In genomic region chr11:46338636-46338987, GRCh38 we compare ENCODE assay signal across 10 cellular contexts. TPM values are rescaled to one million over a fixed set of nuclear protein-coding genes. Genes with fewer than 3 reads are reported as not detected.
DNase-seq lines count a peak whose midpoint lies in the region; ATAC-seq, FAIRE-seq and TF ChIP-seq lines count a peak whose summit lies in the region.
"Had no signal": no experiment of that assay in that cellular context is flagged by ENCODE, and none has a peak within 500 bp of the region (broad histone marks: within the 10 kb centered on the region; RNA-seq: fewer than 3 reads in every experiment).

No MANE protein-coding gene starts in this region.

- H4K20me1 ChIP-seq in H1 (replicated peaks in 1 of 2; ENCODE audit: control insufficient read depth in 1 of 2, insufficient read depth in 2 of 2, low read length in 2 of 2) = no peaks in the 10 kb centered on the region

- WGBS in A549 (ENCODE audit: missing lambda C conversion rate) = 52% methylated on average over 9 of the region's 9 CpGs
- 26% methylated on average over 9 of the region's 9 CpGs for WGBS in HUES64
- WGBS in H1 (ENCODE audit: extremely low coverage in 1 of 2, insufficient coverage in 1 of 2, insufficient read length in 1 of 2, insufficient replicate concordance in 2 of 2, low coverage in 1 of 2, low lambda C conversion rate in 2 of 2, missing lambda C conversion rate in 1 of 2), 2 experiments = 29% methylated on average over 9 of the region's 9 CpGs; no CpG with 5 or more reads in 1 of the 2 experiments

- peaks cover 50% of the 10 kb centered on the region for H3K4me1 Mint-ChIP-seq in nephron

- no peak overlapping the region for H3K23ac ChIP-seq in H1 (ENCODE audit: insufficient read length)

- peak overlapping the region; percentile 34 for H3K4ac ChIP-seq in H1 (replicated peaks; ENCODE audit: insufficient read length, low read depth, low read length)

- peak overlapping the region; percentile 60; the same call in 1 of the 2 replicates for H2AK5ac ChIP-seq in H1 (ENCODE audit: low read depth, low read length)

- H3K27me3 ChIP-seq in HUES64 (ENCODE audit: insufficient read depth, low read length) (peaks cover 13% of the 10 kb centered on the region), H1 (replicated peaks in 1 of 4; ENCODE audit: control insufficient read depth in 3 of 4, extremely low read depth in 1 of 4, insufficient read depth in 3 of 4, low read length in 3 of 4) (peaks cover 2 to 11% (median 10%) of the 10 kb centered on the region in 4 experiments), MG63 (no peaks in the 10 kb centered on the region)

- no peak overlapping the region for H2AFZ ChIP-seq in H1 (ENCODE audit: low read length)

- CTCF ChIA-PET in A549 (lab: Yijun Ruan, JAX) (interaction anchor here (1.3 to 25.2 kb wide), 5 partner anchors 8 to 100 kb away, joined by 3 to 325 read pairs (median 18); partner anchors contain the start of gene DGKZ), H1 (lab: Charles Lee; ENCODE audit: partially characterized antibody) (interaction anchor here (0.9 to 44.5 kb wide), 7 partner anchors 4 to 95 kb away, joined by 3 to 1004 read pairs (median 6); partner anchors contain the start of genes DGKZ and MDK)

- no peaks in the 10 kb centered on the region; the same call in 1 of the 2 replicates for H3K23me2 ChIP-seq in H1 (ENCODE audit: low read depth, low read length)

- peak overlapping the region; percentile 68 for H2BK20ac ChIP-seq in H1 (ENCODE audit: low read length)

- TF ChIP-seq POLR2A in A549 (IDR thresholded peaks at IDR 0.05; ENCODE audit: low read length) = no peak
- TF ChIP-seq POLR2A in H1 (IDR thresholded peaks at IDR 0.05; ENCODE audit: control extremely low read depth in 1 of 2, low read depth in 2 of 2, low read length in 2 of 2) = no peak

- H3K36me3 ChIP-seq in HUES64 (ENCODE audit: insufficient read depth, low read length) = no peaks in the 10 kb centered on the region
- H3K36me3 ChIP-seq in H1 (ENCODE audit: control insufficient read depth in 2 of 4, insufficient read depth in 4 of 4, low read length in 3 of 4) = no peaks in the 10 kb centered on the region
- H3K36me3 ChIP-seq in MG63 = no peaks in the 10 kb centered on the region

- peak overlapping the region; percentile 80 for H3K56ac ChIP-seq in H1 (replicated peaks; ENCODE audit: insufficient read length, low read depth, low read length)

- peak overlapping the region; percentile 84 for H4K91ac ChIP-seq in H1 (replicated peaks; ENCODE audit: insufficient read length, low read length)

- TF ChIP-seq RAD21 in A549 (conservative IDR thresholded peaks at IDR 0.05 in 1 of 2, IDR thresholded peaks at IDR 0.05 in 1 of 2) (no peak), H1 (IDR thresholded peaks at IDR 0.05 in 1 of 2, conservative IDR thresholded peaks at IDR 0.05 in 1 of 2; ENCODE audit: low read depth in 2 of 2, low read length in 2 of 2) (no peak)

- H3K14ac ChIP-seq in H1 (ENCODE audit: insufficient read length) = no peak overlapping the region

- H2BK15ac ChIP-seq in H1 (ENCODE audit: low read length) = peak overlapping the region; percentile 18; the same call in 1 of the 2 replicates

- H3K9ac ChIP-seq in HUES64 (ENCODE audit: low read depth, low read length) (peak overlapping the region; percentile 17; the same call in 1 of the 2 replicates), H1 (replicated peaks in 1 of 4; ENCODE audit: extremely low read depth in 1 of 4, low read depth in 3 of 4, low read length in 3 of 4) (no peak overlapping the region; a peak in 2 of 7 replicates)

- H3K4me3 ChIP-seq in A549 (no peak overlapping the region), HUES64 (ENCODE audit: low read length) (peak overlapping the region; percentile 35), H1 (ENCODE audit: extremely low read depth in 1 of 4, insufficient read depth in 2 of 4, low read depth in 3 of 4, low read length in 4 of 4) (peak overlapping the region in 2 of 4 experiments; percentile 15 to 46; a peak in 4 of 8 replicates), MG63 (no peak overlapping the region)

- H2BK120ac ChIP-seq in H1 (replicated peaks; ENCODE audit: low read depth, low read length) = peak overlapping the region; percentile 77

- H3K9me3 Mint-ChIP-seq in nephron = no peaks in the 10 kb centered on the region
- H3K9me3 Mint-ChIP-seq: activated T-helper 1 cell treated with anti-CD3 and anti-CD28 coated beads, Interleukin-12 subunit alpha, Interleukin-12 subunit beta, Interleukin-2, Interleukin-4 antibody, amounts not matched to agents 30 ng/mL and 10 ng/mL and 1 ng/mL, durations not matched to agents 14 hours and 24 hours and 36 hours had no signal

- H3K4me1 ChIP-seq in A549 (peaks cover 14% of the 10 kb centered on the region), HUES64 (ENCODE audit: insufficient read depth, low read length) (peaks cover 70% of the 10 kb centered on the region), H1 (replicated peaks in 1 of 4; ENCODE audit: control insufficient read depth in 3 of 4, insufficient read depth in 4 of 4, low read length in 3 of 4) (peaks cover 34 to 62% (median 54%) of the 10 kb centered on the region in 4 experiments)

- 0 out of 2 replicates have a peak, but pooled peaks cover 3% of the 10 kb centered on the region for H3K79me1 ChIP-seq in H1 (ENCODE audit: low read depth, low read length)

- H2BK12ac ChIP-seq in H1 (ENCODE audit: low read depth, low read length) = peak overlapping the region; percentile 84

- H3K27me3 Mint-ChIP-seq in nephron (ENCODE audit: low read depth) = peaks cover 31% of the 10 kb centered on the region

- peak overlapping the region; percentile 69; the same call in 1 of the 2 replicates for H4K8ac ChIP-seq in H1 (ENCODE audit: extremely low read depth, insufficient read depth, low read length)

- intact Hi-C loops in posterior cingulate gyrus (cut with DNase I) = no loop called here

- peak overlapping the region; percentile 87 for H4K5ac ChIP-seq in H1 (ENCODE audit: insufficient read length, low read depth, low read length)

- H3K18ac ChIP-seq in H1 (ENCODE audit: extremely low read depth, low read length) = peak overlapping the region; percentile 97

- H3K4me3 Mint-ChIP-seq in nephron = peak overlapping the region; percentile 4 to 62 (median 21)
- H3K4me3 Mint-ChIP-seq: activated T-helper 1 cell treated with anti-CD3 and anti-CD28 coated beads, Interleukin-12 subunit alpha, Interleukin-12 subunit beta, Interleukin-2, Interleukin-4 antibody, amounts not matched to agents 30 ng/mL and 10 ng/mL and 1 ng/mL, durations not matched to agents 14 hours and 24 hours and 36 hours had no signal

- FAIRE-seq in A549 (lab: Jason Lieb, UNC) (no peak), H1 (lab: Jason Lieb, UNC) (no peak)

- no peaks in the 10 kb centered on the region for H3K9me3 ChIP-seq in A549
- no peaks in the 10 kb centered on the region for H3K9me3 ChIP-seq in HUES64 (ENCODE audit: insufficient read depth, low read depth, low read length)
- no peaks in the 10 kb centered on the region for H3K9me3 ChIP-seq in H1 (ENCODE audit: insufficient read depth in 2 of 2, low read depth in 1 of 2, low read length in 1 of 2)
- H3K9me3 ChIP-seq in MG63 = no peaks in the 10 kb centered on the region

- H2BK5ac ChIP-seq in H1 (ENCODE audit: low read depth, low read length) = peak overlapping the region; percentile 92

- TF ChIP-seq EP300 in A549 (IDR thresholded peaks at IDR 0.05) (no peak), H1 (IDR thresholded peaks at IDR 0.05; ENCODE audit: borderline replicate concordance in 1 of 2, low read depth in 2 of 2, low read length in 2 of 2) (no peak)

- H3K36me3 Mint-ChIP-seq in nephron (ENCODE audit: low read depth) = no peaks in the 10 kb centered on the region

- H3K4me2 ChIP-seq in A549 = peak overlapping the region; percentile 64
- peak overlapping the region; percentile 55 to 68 for H3K4me2 ChIP-seq in H1 (ENCODE audit: insufficient read depth in 1 of 2, low read depth in 2 of 2, low read length in 2 of 2)

- POLR2A ChIA-PET in A549 (lab: Yijun Ruan, JAX) = no interaction called here
- POLR2A ChIA-PET in H1 (lab: Charles Lee; ENCODE audit: partially characterized antibody) = interaction anchor here (0.8 to 3.4 kb wide), 13 partner anchors 8 to 214 kb away, joined by 3 to 21 read pairs (median 6); partner anchors contain the start of gene DGKZ

- TF ChIP-seq CTCF in A549 (IDR thresholded peaks at IDR 0.05) = no peak
- no peak for TF ChIP-seq CTCF in H1 (IDR thresholded peaks at IDR 0.05; ENCODE audit: control extremely low read depth in 1 of 3, insufficient read depth in 1 of 3, low read depth in 1 of 3, low read length in 3 of 3)
- no peak for TF ChIP-seq CTCF in nephron (IDR thresholded peaks at IDR 0.05; ENCODE audit: unreplicated experiment in 3 of 3)

- H3K27ac ChIP-seq in A549 (peak overlapping the region in 1 of 2 experiments; percentile 52; a peak in 4 of 6 replicates), HUES64 (ENCODE audit: low read depth, low read length) (peak overlapping the region; percentile 93), H1 (ENCODE audit: low read depth, low read length) (peak overlapping the region; percentile 74)

- no peak for DNase-seq in A549 (ENCODE audit: low read depth in 1 of 2, low spot score in 1 of 2)
- DNase-seq in H1 (ENCODE audit: low read depth in 1 of 2, low spot score in 2 of 2) = no peak
- DNase-seq in MG63 = no peak
- DNase-seq in posterior cingulate gyrus = no peak
- no peak for DNase-seq in DMS153 (lab: John Stamatoyannopoulos, UW)

- H3K79me2 ChIP-seq in H1 (ENCODE audit: control insufficient read depth in 1 of 2, insufficient read depth in 2 of 2, low read length in 2 of 2) = no peaks in the 10 kb centered on the region

- H3K27ac Mint-ChIP-seq in nephron = peak overlapping the region; percentile 42 to 65 (median 64)
- H3K27ac Mint-ChIP-seq: activated T-helper 1 cell treated with anti-CD3 and anti-CD28 coated beads, Interleukin-12 subunit alpha, Interleukin-12 subunit beta, Interleukin-2, Interleukin-4 antibody, amounts not matched to agents 30 ng/mL and 10 ng/mL and 1 ng/mL, durations not matched to agents 14 hours and 24 hours and 36 hours had no signal

- ATAC-seq in A549 (no peak; a peak in 1 of 6 replicates), GM21723 (IDR thresholded peaks at IDR 0.05; ENCODE audit: unreplicated experiment) (no peak)

RNA-seq across cellular contexts. Expression of gene DGKZ, which starts 8.7 kb away (rescaled TPM):
- polyA plus RNA-seq in A549 (2011; rRNA removed) (12.8 and 14.5 TPM in 2 replicates), A549 (2017; fragmentation: RNase III; extraction: RNeasy Plus Mini Kit Qiagen cat#74134 plus additional on column Dnase treatment) (28.4 to 30.7 TPM (median 28.4 TPM) in 3 replicates), H1 (2011; rRNA removed) (184 and 262 TPM in 2 replicates)
- 37.4 and 55.9 TPM in 2 replicates for polyA plus RNA-seq in A549 (2012; cell fraction: cytosol; rRNA removed)
- polyA plus RNA-seq in A549 (2012; cell fraction: nucleus; rRNA removed) = 133 and 174 TPM in 2 replicates
- 22.7 and 37.4 TPM in 2 replicates for polyA minus RNA-seq in A549 (2011; rRNA and poly(A)+ RNA removed)
- polyA plus RNA-seq in HUES64 (2013, experiment 1 of 2) = 51.0 TPM
- polyA plus RNA-seq in HUES64 (2013, experiment 2 of 2) = 50.1 TPM
- 84.4 and 88.5 TPM in 2 replicates for total RNA-seq in H1 (2021; fragmentation: NEBNext Ultra II Directional; extraction: Animal tissue kit (Norgen Biotek cat#: 25700))
- 118 TPM for polyA plus RNA-seq in H1 (2011; cell fraction: cytosol; rRNA removed)
- polyA plus RNA-seq in H1 (2011; cell fraction: nucleus; rRNA removed) = 335 TPM
- polyA plus RNA-seq in H1 (2012, experiment 1 of 2) = 56.9 to 93.0 TPM (median 85.7 TPM) in 4 replicates
- polyA plus RNA-seq in H1 (2012, experiment 2 of 2) = 72.1 TPM
- polyA plus RNA-seq in H1 (2013, experiment 1 of 2) = 92.3 TPM
- polyA plus RNA-seq in H1 (2013, experiment 2 of 2) = 81.6 TPM
- 58.7 and 67.4 TPM in 2 replicates for polyA minus RNA-seq in H1 (2011; rRNA and poly(A)+ RNA removed)
- polyA minus RNA-seq in H1 (2011; cell fraction: cytosol; rRNA and poly(A)+ RNA removed) = 72.8 TPM
- 103 TPM for polyA minus RNA-seq in H1 (2011; cell fraction: nucleus; rRNA and poly(A)+ RNA removed)
- 33.4 and 45.4 TPM in 2 replicates for total RNA-seq in MG63 (2014; rRNA removed; shearing (Covaris generic); ENCODE audit: low replicate concordance)

RNA-seq across cellular contexts. Expression of gene MDK, which starts 42.9 kb away (rescaled TPM):
- 18.3 and 18.4 TPM in 2 replicates for polyA plus RNA-seq in A549 (2011; rRNA removed)
- 41.1 and 43.1 TPM in 2 replicates for polyA plus RNA-seq in A549 (2012; cell fraction: cytosol; rRNA removed)
- 15.2 and 20.4 TPM in 2 replicates for polyA plus RNA-seq in A549 (2012; cell fraction: nucleus; rRNA removed)
- polyA plus RNA-seq in A549 (2017; fragmentation: RNase III; extraction: RNeasy Plus Mini Kit Qiagen cat#74134 plus additional on column Dnase treatment) = 12.8 to 15.1 TPM (median 13.6 TPM) in 3 replicates
- 3.8 and 6.6 TPM in 2 replicates for polyA minus RNA-seq in A549 (2011; rRNA and poly(A)+ RNA removed)
- 605 TPM for polyA plus RNA-seq in HUES64 (2013, experiment 1 of 2)
- 719 TPM for polyA plus RNA-seq in HUES64 (2013, experiment 2 of 2)
- 309 and 338 TPM in 2 replicates for total RNA-seq in H1 (2021; fragmentation: NEBNext Ultra II Directional; extraction: Animal tissue kit (Norgen Biotek cat#: 25700))
- 606 and 948 TPM in 2 replicates for polyA plus RNA-seq in H1 (2011; rRNA removed)
- polyA plus RNA-seq in H1 (2011; cell fraction: cytosol; rRNA removed) = 870 TPM
- polyA plus RNA-seq in H1 (2011; cell fraction: nucleus; rRNA removed) = 559 TPM
- polyA plus RNA-seq in H1 (2012, experiment 1 of 2) = 605 to 743 TPM (median 671 TPM) in 4 replicates
- 841 TPM for polyA plus RNA-seq in H1 (2012, experiment 2 of 2)
- 949 TPM for polyA plus RNA-seq in H1 (2013, experiment 1 of 2)
- 1,178 TPM for polyA plus RNA-seq in H1 (2013, experiment 2 of 2)
- 84.3 and 125 TPM in 2 replicates for polyA minus RNA-seq in H1 (2011; rRNA and poly(A)+ RNA removed)
- polyA minus RNA-seq in H1 (2011; cell fraction: cytosol; rRNA and poly(A)+ RNA removed) = 189 TPM
- polyA minus RNA-seq in H1 (2011; cell fraction: nucleus; rRNA and poly(A)+ RNA removed) = 88.1 TPM
- total RNA-seq in MG63 (2014; rRNA removed; shearing (Covaris generic); ENCODE audit: low replicate concordance) = 0.82 and 2.8 TPM in 2 replicates

RNA-seq across cellular contexts. Expression of gene CHRM4, which starts 53.0 kb away (rescaled TPM):
- polyA plus RNA-seq in A549 (2011; rRNA removed) (0.17 and 0.22 TPM in 2 replicates), A549 (2017; fragmentation: RNase III; extraction: RNeasy Plus Mini Kit Qiagen cat#74134 plus additional on column Dnase treatment) (0.28 to 0.38 TPM (median 0.29 TPM) in 3 replicates), H1 (2011; rRNA removed) (1.3 and 2.2 TPM in 2 replicates)
- 0.30 and 0.47 TPM in 2 replicates for polyA plus RNA-seq in A549 (2012; cell fraction: cytosol; rRNA removed)
- 0.92 and 1.2 TPM in 2 replicates for polyA plus RNA-seq in A549 (2012; cell fraction: nucleus; rRNA removed)
- polyA minus RNA-seq in A549 (2011; rRNA and poly(A)+ RNA removed) = 0.34 and 0.70 TPM in 2 replicates
- 0.20 TPM for polyA plus RNA-seq in HUES64 (2013, experiment 1 of 2)
- polyA plus RNA-seq in HUES64 (2013, experiment 2 of 2) = 0.25 TPM
- total RNA-seq in H1 (2021; fragmentation: NEBNext Ultra II Directional; extraction: Animal tissue kit (Norgen Biotek cat#: 25700)) = 0.63 and 1.1 TPM in 2 replicates
- polyA plus RNA-seq in H1 (2011; cell fraction: cytosol; rRNA removed) = 0.98 TPM
- polyA plus RNA-seq in H1 (2011; cell fraction: nucleus; rRNA removed) = 1.1 TPM
- 0.30 to 1.0 TPM (median 0.96 TPM) in 4 replicates for polyA plus RNA-seq in H1 (2012, experiment 1 of 2)
- 0.66 TPM for polyA plus RNA-seq in H1 (2012, experiment 2 of 2)
- polyA plus RNA-seq in H1 (2013, experiment 1 of 2) = 0.73 TPM
- polyA plus RNA-seq in H1 (2013, experiment 2 of 2) = 0.68 TPM
- 1.6 and 1.9 TPM in 2 replicates for polyA minus RNA-seq in H1 (2011; rRNA and poly(A)+ RNA removed)
- not detected for polyA minus RNA-seq in H1 (2011; cell fraction: cytosol; rRNA and poly(A)+ RNA removed)
- polyA minus RNA-seq in H1 (2011; cell fraction: nucleus; rRNA and poly(A)+ RNA removed) = 1.1 TPM
- total RNA-seq in MG63 (2014; rRNA removed; shearing (Covaris generic); ENCODE audit: low replicate concordance) = not detected in 2 replicates
- total RNA-seq: ureter had no signal

Comparison
In these comparisons a context has a peak if more than half of its experiments do, and no peak if none do; other contexts are left out.
1. RNA of gene MDK, which starts 42.9 kb away (total RNA-seq): 309 to 338 TPM in H1; 0.82 to 2.8 TPM in MG63; every median in the first group is over 10 times any median in the second.